Comparison of ENCODE assay signal across 11 cellular contexts in the genomic region with DNA sequence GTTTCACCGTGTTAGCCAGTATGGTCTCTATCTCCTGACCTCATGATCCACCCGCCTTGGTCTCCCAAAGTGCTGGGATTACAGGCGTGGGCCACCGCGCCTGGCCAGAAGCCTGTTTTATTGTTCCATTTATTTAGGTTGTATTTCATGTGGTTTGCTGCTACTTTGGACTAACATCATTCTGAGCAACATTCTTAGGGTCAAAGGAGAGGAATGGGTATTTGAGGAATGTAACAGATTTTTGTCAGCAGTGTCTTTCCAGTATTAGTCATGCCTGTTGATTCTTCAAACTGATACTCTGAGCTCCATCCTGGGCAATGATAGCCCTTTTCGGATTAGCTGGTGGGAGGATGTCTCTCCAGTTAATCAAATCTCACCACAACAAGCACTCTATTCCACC.
DNase-seq lines count a peak whose midpoint lies in the region; ATAC-seq and TF ChIP-seq lines count a peak whose summit lies in the region.
"Had no signal": no experiment of that assay in that cellular context is flagged by ENCODE, and none has a peak within 500 bp of the region (broad histone marks: within the 10 kb centered on the region; RNA-seq: fewer than 3 reads in every experiment).

No MANE protein-coding gene starts in this region.

- H3K27me3 ChIP-seq in adrenal gland (no peaks in the 10 kb centered on the region), left lung (no peaks in the 10 kb centered on the region)

- peaks cover 62% of the 10 kb centered on the region for H3K4me1 Mint-ChIP-seq in osteocyte (ENCODE audit: unreplicated experiment)

- H3K4me1 ChIP-seq in adrenal gland (replicated peaks in 1 of 2) (peaks cover 10 to 35% of the 10 kb centered on the region in 2 donors), left lung (peaks cover 10 to 16% of the 10 kb centered on the region in 2 donors)

- H3K4me3 ChIP-seq in epithelial cell of esophagus (ENCODE audit: low read length), result no peak overlapping the region
- H3K4me3 ChIP-seq in adrenal gland, result no peak overlapping the region
- no peak overlapping the region for H3K4me3 ChIP-seq in left lung

- TF ChIP-seq POLR2A in adrenal gland (IDR thresholded peaks at IDR 0.05), result no peak

- DNase-seq in AG20443 (ENCODE audit: low spot score), result peak; percentile 74
- peak; percentile 91 for DNase-seq in NCI-H226
- DNase-seq in epithelial cell of esophagus (ENCODE audit: low read depth), result peak; percentile 26
- no peak for DNase-seq in osteocyte (ENCODE audit: extremely low spot score, unreplicated experiment)
- DNase-seq in adrenal gland, result no peak
- no peak for DNase-seq in NCI-H2171 (lab: John Stamatoyannopoulos, UW)
- DNase-seq in left lung, result no peak
- DNase-seq: NCI-H446 treated with DMSO at 0.1 percent for 48 hours had no signal

- TF ChIP-seq CTCF in epithelial cell of esophagus (IDR thresholded peaks at IDR 0.05; ENCODE audit: insufficient read depth, low read depth, low read length, missing control alignments), result no peak
- TF ChIP-seq CTCF in osteocyte (IDR thresholded peaks at IDR 0.05), result no peak
- no peak for TF ChIP-seq CTCF in adrenal gland (IDR thresholded peaks at IDR 0.05)
- TF ChIP-seq CTCF in left lung (IDR thresholded peaks at IDR 0.05), result no peak

- no peaks in the 10 kb centered on the region for H3K36me3 Mint-ChIP-seq in osteocyte (ENCODE audit: unreplicated experiment)
- H3K36me3 Mint-ChIP-seq: brain had no signal

- H3K27ac Mint-ChIP-seq in osteocyte (ENCODE audit: unreplicated experiment), result peak overlapping the region; percentile 93

- no peak overlapping the region for H3K4me3 Mint-ChIP-seq in osteocyte (ENCODE audit: unreplicated experiment)
- H3K4me3 Mint-ChIP-seq: brain had no signal

- H3K9me3 Mint-ChIP-seq in osteocyte (ENCODE audit: unreplicated experiment), result no peaks in the 10 kb centered on the region
- H3K9me3 Mint-ChIP-seq: brain had no signal

- no peaks in the 10 kb centered on the region for H3K9me3 ChIP-seq in adrenal gland (replicated peaks in 1 of 3)
- no peaks in the 10 kb centered on the region for H3K9me3 ChIP-seq in left lung

- peak overlapping the region in 1 of 5 donors; percentile 4 for H3K27ac ChIP-seq in adrenal gland
- peak overlapping the region in 1 of 2 donors; percentile 30 for H3K27ac ChIP-seq in left lung
- H3K27ac ChIP-seq: HL-60 had no signal

- ATAC-seq in HG02938 (IDR thresholded peaks at IDR 0.05; ENCODE audit: unreplicated experiment) (no peak), left lung (no peak)

- WGBS in adrenal gland, 4 donors, result 72 to 86% (median 81%) methylated on average over 6 of the region's 6 CpGs

- intact Hi-C loops in adrenal gland (cut with DNase I), result no loop called here
- intact Hi-C loops in left lung (cut with DNase I), result no loop called here

- H3K36me3 ChIP-seq in adrenal gland (replicated peaks in 1 of 2) (no peaks in the 10 kb centered on the region), left lung (no peaks in the 10 kb centered on the region)

- no peaks in the 10 kb centered on the region for H3K27me3 Mint-ChIP-seq in osteocyte (ENCODE audit: unreplicated experiment)
- H3K27me3 Mint-ChIP-seq: brain had no signal

Comparison
In these comparisons a context has a peak if more than half of its experiments do, and no peak if none do; other contexts are left out.
1. DNase-seq: peak in AG20443 (single experiment), NCI-H226 (single experiment) and epithelial cell of esophagus (single experiment); none in osteocyte (single experiment), adrenal gland (0 of 7), NCI-H2171 (single experiment) and left lung (0 of 2).